ENCODE assay signal across 10 cellular contexts in genomic region chr17:73142763-73143395, GRCh38. TPM values are rescaled to one million over a fixed set of nuclear protein-coding genes. Genes with fewer than 3 reads are reported as not detected.
DNase-seq lines count a peak whose midpoint lies in the region; ATAC-seq and TF ChIP-seq lines count a peak whose summit lies in the region.
"Had no signal": no experiment of that assay in that cellular context is flagged by ENCODE, and none has a peak within 500 bp of the region (broad histone marks: within the 10 kb centered on the region; RNA-seq: fewer than 3 reads in every experiment).

No MANE protein-coding gene starts in this region.

- H3K27me3 Mint-ChIP-seq in endothelial cell (ENCODE audit: unreplicated experiment): peaks cover 10% of the 10 kb centered on the region

- no peak for TF ChIP-seq POLR2A in upper lobe of left lung (IDR thresholded peaks at IDR 0.05)

- H3K9me3 Mint-ChIP-seq in endothelial cell (ENCODE audit: unreplicated experiment): peaks cover 4% of the 10 kb centered on the region

- DNase-seq in Right ventricle myocardium inferior (ENCODE audit: missing footprints): no peak
- no peak for DNase-seq in right atrium auricular region (ENCODE audit: low spot score)
- peak; percentile 37 for DNase-seq in SK-MEL-5 (ENCODE audit: low read depth, low spot score)
- no peak for DNase-seq in endothelial cell (ENCODE audit: low spot score)
- peak in 1 of 2 donors; percentile 28 for DNase-seq in upper lobe of left lung
- DNase-seq in NCI-H526 treated with DMSO at 0.1 percent for 48 hours (lab: John Stamatoyannopoulos, UW): no peak

- H3K27me3 ChIP-seq in right atrium auricular region: no peaks in the 10 kb centered on the region
- H3K27me3 ChIP-seq in upper lobe of left lung: no peaks in the 10 kb centered on the region

- H3K27ac ChIP-seq in right atrium auricular region: no peak overlapping the region
- peak overlapping the region in 3 of 4 donors; percentile 35 to 66 (median 40) for H3K27ac ChIP-seq in upper lobe of left lung
- H3K27ac ChIP-seq: C4-2B, parathyroid adenoma had no signal

- no peaks in the 10 kb centered on the region for H3K9me3 ChIP-seq in right atrium auricular region
- peaks cover 0 to 8% (median 3%) of the 10 kb centered on the region in 4 donors for H3K9me3 ChIP-seq in upper lobe of left lung

- intact Hi-C loops in Right ventricle myocardium inferior (cut with DNase I): no loop called here

- peaks cover 20% of the 10 kb centered on the region for H3K36me3 Mint-ChIP-seq in endothelial cell (ENCODE audit: low read depth, unreplicated experiment)

- H3K27ac Mint-ChIP-seq in endothelial cell (ENCODE audit: unreplicated experiment): no peak overlapping the region

- H3K4me3 ChIP-seq in right atrium auricular region: no peak overlapping the region
- no peak overlapping the region for H3K4me3 ChIP-seq in upper lobe of left lung

- H3K36me3 ChIP-seq in right atrium auricular region (no peaks in the 10 kb centered on the region), upper lobe of left lung (no peaks in the 10 kb centered on the region)

- H3K4me1 ChIP-seq in right atrium auricular region: no peaks in the 10 kb centered on the region
- H3K4me1 ChIP-seq in upper lobe of left lung: peaks cover 0 to 11% (median 2%) of the 10 kb centered on the region in 4 donors
- H3K4me1 ChIP-seq: parathyroid adenoma had no signal

- WGBS in upper lobe of left lung, 2 donors: 52 to 65% methylated on average over 7 of the region's 7 CpGs

- H3K4me3 Mint-ChIP-seq in endothelial cell (ENCODE audit: unreplicated experiment): peak overlapping the region; percentile 32

- ATAC-seq in Right ventricle myocardium inferior: peak; percentile 72
- peak; percentile 60 to 88 for ATAC-seq in upper lobe of left lung (ENCODE audit: low FRiP score in 2 of 2)
- no peak for ATAC-seq in HG03159 (IDR thresholded peaks at IDR 0.05; ENCODE audit: unreplicated experiment)
- no peak for ATAC-seq in GM19023 (IDR thresholded peaks at IDR 0.05; ENCODE audit: unreplicated experiment)

- H3K4me1 Mint-ChIP-seq in endothelial cell (ENCODE audit: unreplicated experiment): peaks cover 11% of the 10 kb centered on the region

- no peak for TF ChIP-seq EP300 in upper lobe of left lung (IDR thresholded peaks at IDR 0.05)

- in situ Hi-C loops in SK-MEL-5 (cut with HindIII; ENCODE audit: low pct_unique_long_range_greater_than_20kb, low sequenced_read_pairs): no loop called here

- TF ChIP-seq CTCF in right atrium auricular region (IDR thresholded peaks at IDR 0.05) (no peak), endothelial cell (IDR thresholded peaks at IDR 0.05; ENCODE audit: unreplicated experiment) (no peak), upper lobe of left lung (IDR thresholded peaks at IDR 0.05) (no peak)

RNA-seq across cellular contexts. Expression of gene SSTR2, which starts 21.9 kb away (rescaled TPM):
- total RNA-seq in Right ventricle myocardium inferior: 0.73 TPM
- 1 to 10 TPM in 1 of 2 donors, under 1 TPM in 1; 0.20 to 1.1 TPM for total RNA-seq in right atrium auricular region
- total RNA-seq in SK-MEL-5 (2014; rRNA removed; shearing (Covaris generic)): 0.03 and 0.08 TPM in 2 replicates
- 0.01 TPM in 1 of 2 replicates, not detected in the other for polyA plus RNA-seq in SK-MEL-5 (2015; cell fraction: cytosol; rRNA removed)
- not detected in 2 replicates for polyA plus RNA-seq in SK-MEL-5 (2015; cell fraction: nucleus; rRNA removed)
- 0.26 TPM for total RNA-seq in endothelial cell (ENCODE audit: unreplicated experiment)
- total RNA-seq in upper lobe of left lung: 1 to 10 TPM in 1 of 6 donors, under 1 TPM in 4, not detected in 1; 0.10 to 1.0 (median 0.14) TPM

RNA-seq across cellular contexts. Expression of gene COG1, which starts 50.0 kb away (rescaled TPM):
- total RNA-seq in Right ventricle myocardium inferior: 49.3 TPM
- 10 to 100 TPM; 17.3 to 21.3 TPM for total RNA-seq in right atrium auricular region
- 39.3 and 45.1 TPM in 2 replicates for total RNA-seq in SK-MEL-5 (2014; rRNA removed; shearing (Covaris generic))
- 33.8 and 35.7 TPM in 2 replicates for polyA plus RNA-seq in SK-MEL-5 (2015; cell fraction: cytosol; rRNA removed)
- 99.3 and 141 TPM in 2 replicates for polyA plus RNA-seq in SK-MEL-5 (2015; cell fraction: nucleus; rRNA removed)
- 27.8 TPM for total RNA-seq in endothelial cell (ENCODE audit: unreplicated experiment)
- 10 to 100 TPM; 27.7 to 75.4 (median 32.5) TPM for total RNA-seq in upper lobe of left lung

RNA-seq across cellular contexts. Expression of gene SLC39A11, which starts 50.4 kb away (rescaled TPM):
- 6.9 TPM for total RNA-seq in Right ventricle myocardium inferior
- 10 to 100 TPM in 1 of 2 donors, 1 to 10 TPM in 1; 7.4 to 15.5 TPM for total RNA-seq in right atrium auricular region
- total RNA-seq in SK-MEL-5 (2014; rRNA removed; shearing (Covaris generic)): 64.4 and 89.8 TPM in 2 replicates
- polyA plus RNA-seq in SK-MEL-5 (2015; cell fraction: cytosol; rRNA removed): 74.6 and 85.1 TPM in 2 replicates
- 13.7 and 26.6 TPM in 2 replicates for polyA plus RNA-seq in SK-MEL-5 (2015; cell fraction: nucleus; rRNA removed)
- 13.2 TPM for total RNA-seq in endothelial cell (ENCODE audit: unreplicated experiment)
- 10 to 100 TPM; 16.3 to 57.6 (median 29.5) TPM for total RNA-seq in upper lobe of left lung

Comparison
In these comparisons a context has a peak if more than half of its experiments do, and no peak if none do; other contexts are left out.
1. ATAC-seq: peak in Right ventricle myocardium inferior (single experiment) and upper lobe of left lung (2 of 2); none in HG03159 (single experiment) and GM19023 (single experiment).
2. H3K27ac ChIP-seq: peak in upper lobe of left lung (3 of 4); none in right atrium auricular region (0 of 2).